8 cellular contexts compared by ENCODE assay signal in genomic region chr14:104751539-104752337, GRCh38. TPM values are rescaled to one million over a fixed set of nuclear protein-coding genes. Genes with fewer than 3 reads are reported as not detected.
DNase-seq lines count a peak whose midpoint lies in the region; ATAC-seq, FAIRE-seq and TF ChIP-seq lines count a peak whose summit lies in the region.

No MANE protein-coding gene starts in this region.

- 82 to 86% methylated on average over 22 to 43 of the region's 79 CpGs for WGBS in thyroid gland, 2 donors

- H3K79me2 ChIP-seq in keratinocyte (ENCODE audit: control insufficient read depth, insufficient read depth, low read length), result peaks cover 31% of the 10 kb centered on the region

- no peaks in the 10 kb centered on the region for H3K9me3 Mint-ChIP-seq in activated CD4-positive, alpha-beta T cell treated with anti-CD3 and anti-CD28 coated beads, Interleukin-2, amount 10 ng/mL, durations not matched to agents 7 days and 5 days
- no peaks in the 10 kb centered on the region for H3K9me3 Mint-ChIP-seq in activated T-helper 17 cell treated with anti-CD3 and anti-CD28 coated beads, Interleukin-2, amount 50 U/mL, for 72 hours

- H2AFZ ChIP-seq in keratinocyte (ENCODE audit: control insufficient read depth, low read length), result peak overlapping the region; percentile 94

- no peak for FAIRE-seq in keratinocyte (lab: Jason Lieb, UNC)

- peak overlapping the region; percentile 95 for H3K27ac Mint-ChIP-seq in activated CD4-positive, alpha-beta T cell treated with anti-CD3 and anti-CD28 coated beads, Interleukin-2, amount 10 ng/mL, durations not matched to agents 7 days and 5 days
- no peak overlapping the region for H3K27ac Mint-ChIP-seq in activated T-helper 17 cell treated with anti-CD3 and anti-CD28 coated beads, Interleukin-2, amount 50 U/mL, for 72 hours

- in situ Hi-C loops in G401 (cut with HindIII; ENCODE audit: low sequenced_read_pairs), result no loop called here

- peaks cover 43% of the 10 kb centered on the region for H3K4me1 Mint-ChIP-seq in activated CD4-positive, alpha-beta T cell treated with anti-CD3 and anti-CD28 coated beads, Interleukin-2, amount 10 ng/mL, durations not matched to agents 7 days and 5 days
- H3K4me1 Mint-ChIP-seq in activated T-helper 17 cell treated with anti-CD3 and anti-CD28 coated beads, Interleukin-2, amount 50 U/mL, for 72 hours, result peaks cover 16% of the 10 kb centered on the region

- H3K27me3 ChIP-seq in keratinocyte (ENCODE audit: control insufficient read depth, extremely low read depth, insufficient read depth, low read length) (no peaks in the 10 kb centered on the region), thyroid gland (no peaks in the 10 kb centered on the region)

- no peaks in the 10 kb centered on the region for H3K27me3 Mint-ChIP-seq in activated CD4-positive, alpha-beta T cell treated with anti-CD3 and anti-CD28 coated beads, Interleukin-2, amount 10 ng/mL, durations not matched to agents 7 days and 5 days
- no peaks in the 10 kb centered on the region for H3K27me3 Mint-ChIP-seq in activated T-helper 17 cell treated with anti-CD3 and anti-CD28 coated beads, Interleukin-2, amount 50 U/mL, for 72 hours

- ATAC-seq in activated T-helper 17 cell treated with anti-CD3 and anti-CD28 coated beads, Interleukin-2, amount 50 U/mL, for 72 hours (replicated peaks), result no peak

- peaks cover 52% of the 10 kb centered on the region for H3K4me1 ChIP-seq in keratinocyte (ENCODE audit: control insufficient read depth, extremely low read depth, insufficient read depth, low read length)
- peaks cover 16 to 21% of the 10 kb centered on the region in 2 donors for H3K4me1 ChIP-seq in thyroid gland

- POLR2A ChIA-PET in activated CD4-positive, alpha-beta T cell treated with anti-CD3 and anti-CD28 coated beads, Interleukin-2, amount 10 ng/mL, durations not matched to agents 7 days and 5 days (lab: Charles Lee), result interaction anchor here (0.6 to 1.1 kb wide), 3 partner anchors 43 to 269 kb away, joined by 3 to 4 read pairs (median 3); partner anchors contain the start of gene CDCA4

- no peaks in the 10 kb centered on the region for H3K9me3 ChIP-seq in keratinocyte (ENCODE audit: control insufficient read depth, low read depth, low read length)
- no peaks in the 10 kb centered on the region for H3K9me3 ChIP-seq in thyroid gland

- peak overlapping the region; percentile 66 for H3K9ac ChIP-seq in keratinocyte (ENCODE audit: control insufficient read depth, extremely low read depth, insufficient read depth, low read length)

- peaks cover 26% of the 10 kb centered on the region for H3K36me3 Mint-ChIP-seq in activated CD4-positive, alpha-beta T cell treated with anti-CD3 and anti-CD28 coated beads, Interleukin-2, amount 10 ng/mL, durations not matched to agents 7 days and 5 days (ENCODE audit: low read depth)
- peaks cover 23% of the 10 kb centered on the region for H3K36me3 Mint-ChIP-seq in activated T-helper 17 cell treated with anti-CD3 and anti-CD28 coated beads, Interleukin-2, amount 50 U/mL, for 72 hours (ENCODE audit: low read depth)

- TF ChIP-seq CTCF in keratinocyte (optimal IDR thresholded peaks at IDR 0.05 in 1 of 3, IDR thresholded peaks at IDR 0.05 in 1 of 3, conservative IDR thresholded peaks at IDR 0.05 in 1 of 3; ENCODE audit: extremely low read depth in 1 of 3, insufficient read depth in 2 of 3, low read length in 3 of 3) (no peak), thyroid gland (IDR thresholded peaks at IDR 0.05) (no peak)

- DNase-seq in activated CD4-positive, alpha-beta T cell treated with anti-CD3 and anti-CD28 coated beads, Interleukin-2, amount 10 ng/mL, durations not matched to agents 7 days and 5 days, result no peak
- no peak for DNase-seq in activated CD4-positive, alpha-beta T cell treated with anti-CD3 and anti-CD28 coated beads, Interleukin-2, amount 50 U/mL, for 1 hour
- DNase-seq in keratinocyte (ENCODE audit: low read depth, low spot score), result no peak
- no peak for DNase-seq in thyroid gland
- no peak for DNase-seq in G401 (ENCODE audit: low spot score)
- DNase-seq in NCI-H1092 (lab: John Stamatoyannopoulos, UW), result no peak
- no peak for DNase-seq in HT-29 (ENCODE audit: low spot score)

- intact Hi-C loops in thyroid gland (cut with DNase I), result no loop called here

- CTCF ChIA-PET in activated CD4-positive, alpha-beta T cell treated with anti-CD3 and anti-CD28 coated beads, Interleukin-2, amount 10 ng/mL, durations not matched to agents 7 days and 5 days (lab: Charles Lee), result interaction anchor here (0.7 to 4.0 kb wide), 16 partner anchors 9 to 738 kb away, joined by 3 to 15 read pairs (median 4); partner anchors contain the start of gene ZBTB42

- peak overlapping the region; percentile 77 for H3K4me2 ChIP-seq in keratinocyte (ENCODE audit: control insufficient read depth, extremely low read depth, insufficient read depth, low read depth, low read length)

- H3K4me3 Mint-ChIP-seq in activated CD4-positive, alpha-beta T cell treated with anti-CD3 and anti-CD28 coated beads, Interleukin-2, amount 10 ng/mL, durations not matched to agents 7 days and 5 days, result peak overlapping the region; percentile 85
- peak overlapping the region; percentile 93 for H3K4me3 Mint-ChIP-seq in activated T-helper 17 cell treated with anti-CD3 and anti-CD28 coated beads, Interleukin-2, amount 50 U/mL, for 72 hours

- H3K9me1 ChIP-seq in keratinocyte (ENCODE audit: control insufficient read depth, extremely low read depth, insufficient read depth, low read length), result no peaks in the 10 kb centered on the region

- H3K27ac ChIP-seq in keratinocyte (ENCODE audit: control insufficient read depth, insufficient read depth, low read length), result no peak overlapping the region
- peak overlapping the region in 2 of 3 donors; percentile 30 to 73 for H3K27ac ChIP-seq in thyroid gland

- peaks cover 3% of the 10 kb centered on the region for H4K20me1 ChIP-seq in keratinocyte (ENCODE audit: control insufficient read depth, extremely low read depth, insufficient read depth, low read length)

- peaks cover 9 to 12% of the 10 kb centered on the region in 2 experiments for H3K36me3 ChIP-seq in keratinocyte (ENCODE audit: control insufficient read depth in 2 of 2, extremely low read depth in 1 of 2, insufficient read depth in 2 of 2, low read length in 2 of 2)
- peaks cover 11 to 12% of the 10 kb centered on the region in 2 donors for H3K36me3 ChIP-seq in thyroid gland

- dilution Hi-C loops in keratinocyte (cut with MboI; ENCODE audit: extremely low pct_ligation_motif_present, low sequenced_read_pairs), result loop anchor here (10.0 kb wide), 1 partner anchor 73 kb away; no protein-coding TSS in a partner anchor

- no peak for TF ChIP-seq POLR2A in thyroid gland (IDR thresholded peaks at IDR 0.05)

- H3K4me3 ChIP-seq in keratinocyte (ENCODE audit: control insufficient read depth in 2 of 3, extremely low read depth in 1 of 3, insufficient read depth in 2 of 3, low read depth in 1 of 3, low read length in 3 of 3) (peak overlapping the region; percentile 56 to 97 (median 70)), thyroid gland (replicated peaks in 1 of 3) (peak overlapping the region in 1 of 3 donors; percentile 94)

RNA-seq across cellular contexts. Expression of gene SIVA1, which starts 1.2 kb away (rescaled TPM):
- total RNA-seq in activated CD4-positive, alpha-beta T cell treated with anti-CD3 and anti-CD28 coated beads, Interleukin-2, amount 10 ng/mL, durations not matched to agents 7 days and 5 days, result 100 to 1,000 TPM in 1 of 2 experiments, 10 to 100 TPM in 1; 84.7 to 135 TPM
- total RNA-seq in activated T-helper 17 cell treated with anti-CD3 and anti-CD28 coated beads, Interleukin-2, amount 50 U/mL, for 72 hours, result 100 to 1,000 TPM in 1 of 2 donors, 10 to 100 TPM in 1; 65.2 to 121 TPM
- polyA plus RNA-seq in keratinocyte, result 33.5 to 63.3 TPM (median 35.3 TPM) in 3 replicates
- polyA plus RNA-seq in keratinocyte (2011; ENCODE audit: low read depth), result 9.6 TPM
- polyA plus RNA-seq in keratinocyte (2011; cell fraction: cytosol; rRNA removed), result 20.5 and 64.3 TPM in 2 replicates
- polyA plus RNA-seq in keratinocyte (2011; cell fraction: nucleus; rRNA removed), result 31.3 and 53.0 TPM in 2 replicates
- 30.1 and 57.7 TPM in 2 replicates for polyA plus RNA-seq in keratinocyte (2012; ENCODE audit: low replicate concordance)
- polyA minus RNA-seq in keratinocyte, result 7.4 to 12.8 TPM (median 12.5 TPM) in 3 replicates
- 38.8 TPM for polyA minus RNA-seq in keratinocyte (2011; cell fraction: cytosol; rRNA and poly(A)+ RNA removed)
- polyA minus RNA-seq in keratinocyte (2011; cell fraction: nucleus; rRNA and poly(A)+ RNA removed), result 9.2 and 11.4 TPM in 2 replicates
- total RNA-seq in thyroid gland, result 100 to 1,000 TPM; 137 to 388 (median 239) TPM
- 207 and 294 TPM in 2 replicates for total RNA-seq in G401 (2014; rRNA removed; shearing (Covaris generic))
- 243 and 250 TPM in 2 replicates for total RNA-seq in HT-29 (2014; rRNA removed; shearing (Covaris generic))

RNA-seq across cellular contexts. Expression of gene ADSS1, which starts 27.7 kb away (rescaled TPM):
- total RNA-seq in activated CD4-positive, alpha-beta T cell treated with anti-CD3 and anti-CD28 coated beads, Interleukin-2, amount 10 ng/mL, durations not matched to agents 7 days and 5 days, result 1 to 10 TPM in 1 of 2 experiments, under 1 TPM in 1; 0.81 to 1.2 TPM
- total RNA-seq in activated T-helper 17 cell treated with anti-CD3 and anti-CD28 coated beads, Interleukin-2, amount 50 U/mL, for 72 hours, result 1 to 10 TPM in 1 of 2 donors, under 1 TPM in 1; 0.91 to 2.4 TPM
- 1.7 to 4.9 TPM (median 1.8 TPM) in 3 replicates for polyA plus RNA-seq in keratinocyte
- polyA plus RNA-seq in keratinocyte (2011; ENCODE audit: low read depth), result 12.4 TPM
- 1.1 and 1.8 TPM in 2 replicates for polyA plus RNA-seq in keratinocyte (2011; cell fraction: cytosol; rRNA removed)
- polyA plus RNA-seq in keratinocyte (2011; cell fraction: nucleus; rRNA removed), result 7.2 and 9.8 TPM in 2 replicates
- polyA plus RNA-seq in keratinocyte (2012; ENCODE audit: low replicate concordance), result 1.4 and 22.0 TPM in 2 replicates
- polyA minus RNA-seq in keratinocyte, result 0.32 to 1.5 TPM (median 1.3 TPM) in 3 replicates
- polyA minus RNA-seq in keratinocyte (2011; cell fraction: cytosol; rRNA and poly(A)+ RNA removed), result 2.1 TPM
- polyA minus RNA-seq in keratinocyte (2011; cell fraction: nucleus; rRNA and poly(A)+ RNA removed), result 2.0 and 4.4 TPM in 2 replicates
- total RNA-seq in thyroid gland, result 10 to 100 TPM; 13.6 to 26.2 (median 18.9) TPM
- 18.3 and 19.5 TPM in 2 replicates for total RNA-seq in G401 (2014; rRNA removed; shearing (Covaris generic))
- total RNA-seq in HT-29 (2014; rRNA removed; shearing (Covaris generic)), result 2.1 and 8.3 TPM in 2 replicates

RNA-seq across cellular contexts. Expression of gene AKT1, which starts 43.8 kb away (rescaled TPM):
- 100 to 1,000 TPM; 159 to 166 TPM for total RNA-seq in activated CD4-positive, alpha-beta T cell treated with anti-CD3 and anti-CD28 coated beads, Interleukin-2, amount 10 ng/mL, durations not matched to agents 7 days and 5 days
- total RNA-seq in activated T-helper 17 cell treated with anti-CD3 and anti-CD28 coated beads, Interleukin-2, amount 50 U/mL, for 72 hours, result 100 to 1,000 TPM in 1 of 2 donors, 10 to 100 TPM in 1; 81.3 to 160 TPM
- polyA plus RNA-seq in keratinocyte, result 82.3 to 102 TPM (median 95.5 TPM) in 3 replicates
- 41.8 TPM for polyA plus RNA-seq in keratinocyte (2011; ENCODE audit: low read depth)
- polyA plus RNA-seq in keratinocyte (2011; cell fraction: cytosol; rRNA removed), result 92.7 and 139 TPM in 2 replicates
- 92.9 and 114 TPM in 2 replicates for polyA plus RNA-seq in keratinocyte (2011; cell fraction: nucleus; rRNA removed)
- 42.3 and 107 TPM in 2 replicates for polyA plus RNA-seq in keratinocyte (2012; ENCODE audit: low replicate concordance)
- polyA minus RNA-seq in keratinocyte, result 123 to 292 TPM (median 136 TPM) in 3 replicates
- polyA minus RNA-seq in keratinocyte (2011; cell fraction: cytosol; rRNA and poly(A)+ RNA removed), result 216 TPM
- 38.2 and 40.0 TPM in 2 replicates for polyA minus RNA-seq in keratinocyte (2011; cell fraction: nucleus; rRNA and poly(A)+ RNA removed)
- total RNA-seq in thyroid gland, result 100 to 1,000 TPM in 3 of 4 donors, 10 to 100 TPM in 1; 99.8 to 179 (median 152) TPM
- 220 and 224 TPM in 2 replicates for total RNA-seq in G401 (2014; rRNA removed; shearing (Covaris generic))
- 161 and 168 TPM in 2 replicates for total RNA-seq in HT-29 (2014; rRNA removed; shearing (Covaris generic))

RNA-seq across cellular contexts. Expression of gene ZBTB42, which starts 49.2 kb away (rescaled TPM):
- 1 to 10 TPM; 4.5 to 5.8 TPM for total RNA-seq in activated CD4-positive, alpha-beta T cell treated with anti-CD3 and anti-CD28 coated beads, Interleukin-2, amount 10 ng/mL, durations not matched to agents 7 days and 5 days
- 1 to 10 TPM; 3.0 to 3.2 TPM for total RNA-seq in activated T-helper 17 cell treated with anti-CD3 and anti-CD28 coated beads, Interleukin-2, amount 50 U/mL, for 72 hours
- polyA plus RNA-seq in keratinocyte, result 0.50 to 0.73 TPM (median 0.73 TPM) in 3 replicates
- 0.25 TPM for polyA plus RNA-seq in keratinocyte (2011; ENCODE audit: low read depth)
- polyA plus RNA-seq in keratinocyte (2011; cell fraction: cytosol; rRNA removed), result 0.39 and 0.66 TPM in 2 replicates
- polyA plus RNA-seq in keratinocyte (2011; cell fraction: nucleus; rRNA removed), result 0.53 and 0.95 TPM in 2 replicates
- polyA plus RNA-seq in keratinocyte (2012; ENCODE audit: low replicate concordance), result 0.73 and 1.2 TPM in 2 replicates
- polyA minus RNA-seq in keratinocyte, result 0.96 to 1.8 TPM (median 1.4 TPM) in 3 replicates
- polyA minus RNA-seq in keratinocyte (2011; cell fraction: cytosol; rRNA and poly(A)+ RNA removed), result 2.1 TPM
- polyA minus RNA-seq in keratinocyte (2011; cell fraction: nucleus; rRNA and poly(A)+ RNA removed), result 0.47 and 0.74 TPM in 2 replicates
- 10 to 100 TPM; 12.9 to 29.4 (median 16.8) TPM for total RNA-seq in thyroid gland
- total RNA-seq in G401 (2014; rRNA removed; shearing (Covaris generic)), result 14.3 and 25.3 TPM in 2 replicates
- total RNA-seq in HT-29 (2014; rRNA removed; shearing (Covaris generic)), result 12.1 and 17.2 TPM in 2 replicates
